ENCODE assay signal across 1 cellular context in the genomic region with DNA sequence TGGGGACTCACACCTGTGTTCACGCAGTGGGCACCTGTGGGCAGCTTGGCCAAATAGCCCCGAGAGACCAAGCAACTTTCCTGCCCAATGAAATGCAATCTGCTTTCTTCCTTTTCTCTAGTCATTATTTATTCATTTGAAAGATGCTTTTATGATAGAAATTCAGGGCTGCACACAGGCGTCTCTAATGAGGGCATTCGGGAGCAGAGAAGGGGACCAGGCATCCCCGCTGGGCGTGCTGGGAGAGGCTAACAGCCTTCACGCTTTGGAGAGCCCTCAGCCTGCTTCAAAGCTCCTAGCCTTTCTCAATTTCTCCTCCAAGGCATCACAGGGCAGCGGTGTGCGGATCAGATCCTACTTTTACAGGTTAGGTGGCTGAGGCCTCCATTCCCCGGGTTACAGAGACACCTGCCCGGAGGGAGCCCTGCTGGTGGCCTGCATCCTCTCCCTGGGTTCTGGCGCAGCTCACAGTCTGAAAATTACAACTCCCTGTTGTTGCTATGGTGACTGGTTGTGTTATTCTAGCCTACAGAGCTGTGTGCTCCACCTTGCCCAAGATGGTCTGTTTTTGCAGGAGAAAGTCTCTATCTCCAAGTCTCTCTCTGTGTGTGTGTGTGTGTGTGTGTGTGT.
TF ChIP-seq lines count a peak whose summit lies in the region.

No MANE protein-coding gene starts in this region.

TF ChIP-seq in GM23338, 12 proteins besides CTCF, POLR2A, EP300 and RAD21 (continued from another document):
- TF ChIP-seq, protein P1, sequence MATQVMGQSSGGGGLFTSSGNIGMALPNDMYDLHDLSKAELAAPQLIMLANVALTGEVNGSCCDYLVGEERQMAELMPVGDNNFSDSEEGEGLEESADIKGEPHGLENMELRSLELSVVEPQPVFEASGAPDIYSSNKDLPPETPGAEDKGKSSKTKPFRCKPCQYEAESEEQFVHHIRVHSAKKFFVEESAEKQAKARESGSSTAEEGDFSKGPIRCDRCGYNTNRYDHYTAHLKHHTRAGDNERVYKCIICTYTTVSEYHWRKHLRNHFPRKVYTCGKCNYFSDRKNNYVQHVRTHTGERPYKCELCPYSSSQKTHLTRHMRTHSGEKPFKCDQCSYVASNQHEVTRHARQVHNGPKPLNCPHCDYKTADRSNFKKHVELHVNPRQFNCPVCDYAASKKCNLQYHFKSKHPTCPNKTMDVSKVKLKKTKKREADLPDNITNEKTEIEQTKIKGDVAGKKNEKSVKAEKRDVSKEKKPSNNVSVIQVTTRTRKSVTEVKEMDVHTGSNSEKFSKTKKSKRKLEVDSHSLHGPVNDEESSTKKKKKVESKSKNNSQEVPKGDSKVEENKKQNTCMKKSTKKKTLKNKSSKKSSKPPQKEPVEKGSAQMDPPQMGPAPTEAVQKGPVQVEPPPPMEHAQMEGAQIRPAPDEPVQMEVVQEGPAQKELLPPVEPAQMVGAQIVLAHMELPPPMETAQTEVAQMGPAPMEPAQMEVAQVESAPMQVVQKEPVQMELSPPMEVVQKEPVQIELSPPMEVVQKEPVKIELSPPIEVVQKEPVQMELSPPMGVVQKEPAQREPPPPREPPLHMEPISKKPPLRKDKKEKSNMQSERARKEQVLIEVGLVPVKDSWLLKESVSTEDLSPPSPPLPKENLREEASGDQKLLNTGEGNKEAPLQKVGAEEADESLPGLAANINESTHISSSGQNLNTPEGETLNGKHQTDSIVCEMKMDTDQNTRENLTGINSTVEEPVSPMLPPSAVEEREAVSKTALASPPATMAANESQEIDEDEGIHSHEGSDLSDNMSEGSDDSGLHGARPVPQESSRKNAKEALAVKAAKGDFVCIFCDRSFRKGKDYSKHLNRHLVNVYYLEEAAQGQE (IDR thresholded peaks at IDR 0.05; ENCODE audit: unreplicated experiment) = no peak
- TF ChIP-seq STAT1 (IDR thresholded peaks at IDR 0.05; ENCODE audit: unreplicated experiment) = no peak
TF ChIP-seq in GM23338: peak in this region for 0.
